In genomic region chr9:136831002-136831719, GRCh38 we compare ENCODE assay signal across 10 cellular contexts.
"Had no signal": no experiment of that assay in that cellular context is flagged by ENCODE, and none has a peak within 500 bp of the region (broad histone marks: within the 10 kb centered on the region; RNA-seq: fewer than 3 reads in every experiment).

No MANE protein-coding gene starts in this region.

- H3K27ac ChIP-seq: esophagus squamous epithelium, foreskin keratinocyte had no signal

- ATAC-seq: activated T-cell treated with anti-CD3 and anti-CD28 coated beads, Interleukin-2, amount 50 U/mL, for 72 hours; foreskin keratinocyte; left lobe of liver had no signal

- H3K9me3 ChIP-seq: esophagus squamous epithelium had no signal

- DNase-seq: activated CD4-positive, alpha-beta T cell treated with anti-CD3 and anti-CD28 coated beads for 1 hour; activated CD4-positive, alpha-beta T cell treated with anti-CD3 and anti-CD28 coated beads, Interleukin-2, amount 50 U/mL, for 48 hours; activated T-cell treated with anti-CD3 and anti-CD28 coated beads, Interleukin-2, amount 50 U/mL, for 72 hours; esophagus squamous epithelium; foreskin keratinocyte; nephron progenitor cell; stimulated activated CD4-positive, alpha-beta T cell treated with anti-CD3 and anti-CD28 coated beads, Interleukin-4, amount 100 ng/mL, for 1 hour; stimulated activated CD8-positive, alpha-beta memory T cell treated with anti-CD3 and anti-CD28 coated beads, Interleukin-4, amount 100 ng/mL, for 48 hours; T-helper 9 cell had no signal

- H3K27me3 ChIP-seq: esophagus squamous epithelium, foreskin keratinocyte had no signal

- H3K4me3 ChIP-seq: esophagus squamous epithelium had no signal

- H3K4me1 ChIP-seq: esophagus squamous epithelium, foreskin keratinocyte had no signal
